Comparison of ENCODE assay signal across 11 cellular contexts in genomic region chr4:119233750-119234149, GRCh38. TPM values are rescaled to one million over a fixed set of nuclear protein-coding genes. Genes with fewer than 3 reads are reported as not detected.
A peak's percentile ranks its signal among the peaks of the same experiment; 100 is the strongest.
DNase-seq lines count a peak whose midpoint lies in the region; ATAC-seq and TF ChIP-seq lines count a peak whose summit lies in the region.
"Had no signal": no experiment of that assay in that cellular context is flagged by ENCODE, and none has a peak within 500 bp of the region (broad histone marks: within the 10 kb centered on the region; RNA-seq: fewer than 3 reads in every experiment).

No MANE protein-coding gene starts in this region.

- peaks cover 41% of the 10 kb centered on the region for H3K4me1 Mint-ChIP-seq in activated CD8-positive, alpha-beta memory T cell treated with anti-CD3 and anti-CD28 coated beads, Interleukin-2, amount 10 ng/mL, durations not matched to agents 7 days and 5 days

- no peaks in the 10 kb centered on the region for H3K27me3 ChIP-seq in thoracic aorta (replicated peaks; ENCODE audit: insufficient read depth)
- H3K27me3 ChIP-seq: sigmoid colon had no signal

- H3K4me3 ChIP-seq in fibroblast of mammary gland (ENCODE audit: control insufficient read depth, low read depth, low read length) (no peak overlapping the region), thoracic aorta (no peak overlapping the region)
- H3K4me3 ChIP-seq: sigmoid colon had no signal

- DNase-seq in activated CD8-positive, alpha-beta memory T cell treated with anti-CD3 and anti-CD28 coated beads, Interleukin-2, amount 10 ng/mL, durations not matched to agents 7 days and 5 days, result no peak
- no peak for DNase-seq in activated CD8-positive, alpha-beta memory T cell treated with anti-CD3 and anti-CD28 coated beads for 24 hours
- peak; percentile 17 for DNase-seq in UCSD-AML1 (lab: John Stamatoyannopoulos, UW; ENCODE audit: unreplicated experiment)
- DNase-seq in fibroblast of mammary gland (ENCODE audit: low read depth), result peak; percentile 51
- no peak for DNase-seq in thoracic aorta (ENCODE audit: low spot score)
- DNase-seq in retina, result no peak
- no peak for DNase-seq in stimulated activated CD4-positive, alpha-beta T cell treated with anti-CD3 and anti-CD28 coated beads, Interleukin-2, amount 100 ng/mL, for 24 hours
- no peak for DNase-seq in left colon
- DNase-seq: NCI-H446, sigmoid colon, T-helper 9 cell had no signal

- no peaks in the 10 kb centered on the region for H3K9me3 ChIP-seq in thoracic aorta
- H3K9me3 ChIP-seq: sigmoid colon had no signal

- H3K9me3 Mint-ChIP-seq in activated CD8-positive, alpha-beta memory T cell treated with anti-CD3 and anti-CD28 coated beads, Interleukin-2, amount 10 ng/mL, durations not matched to agents 7 days and 5 days (ENCODE audit: low read depth), result no peaks in the 10 kb centered on the region

- H3K27ac Mint-ChIP-seq in activated CD8-positive, alpha-beta memory T cell treated with anti-CD3 and anti-CD28 coated beads, Interleukin-2, amount 10 ng/mL, durations not matched to agents 7 days and 5 days, result peak overlapping the region; percentile 74

- peak overlapping the region; percentile 19 to 23 for H3K27ac ChIP-seq in thoracic aorta
- H3K27ac ChIP-seq: sigmoid colon had no signal

- peak; percentile 29 for ATAC-seq in activated CD8-positive, alpha-beta memory T cell treated with anti-CD3 and anti-CD28 coated beads, Interleukin-2, amount 10 ng/mL, durations not matched to agents 7 days and 5 days
- ATAC-seq in thoracic aorta (ENCODE audit: insufficient number of reproducible peaks, low FRiP score, low read depth) (no peak), left colon (no peak)

- CTCF ChIA-PET in activated CD8-positive, alpha-beta memory T cell treated with anti-CD3 and anti-CD28 coated beads, Interleukin-2, amount 10 ng/mL, durations not matched to agents 7 days and 5 days (lab: Charles Lee), result interaction anchor here (1.3 kb wide), 1 partner anchor 20 kb away, joined by 3 read pairs; no protein-coding TSS in a partner anchor

- H3K36me3 ChIP-seq in thoracic aorta, result peaks cover 18% of the 10 kb centered on the region

- no peaks in the 10 kb centered on the region for H3K27me3 Mint-ChIP-seq in activated CD8-positive, alpha-beta memory T cell treated with anti-CD3 and anti-CD28 coated beads, Interleukin-2, amount 10 ng/mL, durations not matched to agents 7 days and 5 days

- TF ChIP-seq CTCF in fibroblast of mammary gland (conservative IDR thresholded peaks at IDR 0.05; ENCODE audit: control insufficient read depth, insufficient read depth, low read depth, low read length) (no peak), thoracic aorta (IDR thresholded peaks at IDR 0.05) (no peak)

- H3K36me3 Mint-ChIP-seq in activated CD8-positive, alpha-beta memory T cell treated with anti-CD3 and anti-CD28 coated beads, Interleukin-2, amount 10 ng/mL, durations not matched to agents 7 days and 5 days, result peaks cover 22% of the 10 kb centered on the region

- peaks cover 13 to 20% of the 10 kb centered on the region in 2 donors for H3K4me1 ChIP-seq in thoracic aorta (ENCODE audit: control insufficient read depth in 1 of 2, low read depth in 2 of 2)

- intact Hi-C loops in left colon (cut with DNase I, micrococcal nuclease), result no loop called here

- peak overlapping the region; percentile 34 for H3K4me3 Mint-ChIP-seq in activated CD8-positive, alpha-beta memory T cell treated with anti-CD3 and anti-CD28 coated beads, Interleukin-2, amount 10 ng/mL, durations not matched to agents 7 days and 5 days

RNA-seq across cellular contexts. Expression of gene USP53, which starts 21.2 kb away (rescaled TPM):
- total RNA-seq in activated CD8-positive, alpha-beta memory T cell treated with anti-CD3 and anti-CD28 coated beads, Interleukin-2, amount 10 ng/mL, durations not matched to agents 7 days and 5 days, result 1 to 10 TPM; 5.6 to 6.1 TPM
- total RNA-seq in thoracic aorta (100 to 1,000 TPM; 112 to 208 TPM), left colon (10 to 100 TPM; 67.0 to 89.0 TPM)

Comparison
In these comparisons a context has a peak if more than half of its experiments do, and no peak if none do; other contexts are left out.
1. DNase-seq: peak in UCSD-AML1 (single experiment) and fibroblast of mammary gland (single experiment); none in activated CD8-positive, alpha-beta memory T cell treated with anti-CD3 and anti-CD28 coated beads, Interleukin-2, amount 10 ng/mL, durations not matched to agents 7 days and 5 days (single experiment), activated CD8-positive, alpha-beta memory T cell treated with anti-CD3 and anti-CD28 coated beads for 24 hours (single experiment), thoracic aorta (single experiment), retina (single experiment), stimulated activated CD4-positive, alpha-beta T cell treated with anti-CD3 and anti-CD28 coated beads, Interleukin-2, amount 100 ng/mL, for 24 hours (0 of 2) and left colon (0 of 2).
2. RNA of gene USP53, which starts 21.2 kb away (total RNA-seq): 112 to 208 TPM in thoracic aorta and 67.0 to 89.0 TPM in left colon; 5.6 to 6.1 TPM in activated CD8-positive, alpha-beta memory T cell treated with anti-CD3 and anti-CD28 coated beads, Interleukin-2, amount 10 ng/mL, durations not matched to agents 7 days and 5 days; every median in the first group is over 4 times any median in the second.